In the genomic region with DNA sequence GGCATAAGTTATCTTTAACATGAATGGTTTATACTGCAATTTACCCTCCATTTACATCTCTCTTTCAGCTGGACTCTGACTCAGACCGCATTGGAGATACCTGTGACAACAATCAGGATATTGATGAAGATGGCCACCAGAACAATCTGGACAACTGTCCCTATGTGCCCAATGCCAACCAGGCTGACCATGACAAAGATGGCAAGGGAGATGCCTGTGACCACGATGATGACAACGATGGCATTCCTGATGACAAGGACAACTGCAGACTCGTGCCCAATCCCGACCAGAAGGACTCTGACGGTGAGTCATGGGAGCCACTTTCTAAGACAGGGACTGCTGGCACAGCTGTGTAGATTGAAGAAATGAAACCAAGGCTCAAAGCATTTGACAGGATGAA, we compare ENCODE assay signal across 19 cellular contexts. TPM values are rescaled to one million over a fixed set of nuclear protein-coding genes. Genes with fewer than 3 reads are reported as not detected.
DNase-seq lines count a peak whose midpoint lies in the region; ATAC-seq and TF ChIP-seq lines count a peak whose summit lies in the region.
"Had no signal": no experiment of that assay in that cellular context is flagged by ENCODE, and none has a peak within 500 bp of the region (broad histone marks: within the 10 kb centered on the region; RNA-seq: fewer than 3 reads in every experiment).

No MANE protein-coding gene starts in this region.

- no peaks in the 10 kb centered on the region for H3K9me3 Mint-ChIP-seq in stimulated activated naive CD8-positive, alpha-beta T cell treated with anti-CD3 and anti-CD28 coated beads, Interleukin-15, amount 100 ng/mL, for 72 hours
- H3K9me3 Mint-ChIP-seq in activated naive CD4-positive, alpha-beta T cell treated with anti-CD3 and anti-CD28 coated beads, Interleukin-2, amount 50 U/mL, for 72 hours = no peaks in the 10 kb centered on the region
- H3K9me3 Mint-ChIP-seq: activated T-helper 17 cell treated with anti-CD3 and anti-CD28 coated beads, Interleukin-2, amount 50 U/mL, for 72 hours; mesothelial cell of epicardium; neural progenitor cell had no signal

- TF ChIP-seq CTCF in VCaP (conservative IDR thresholded peaks at IDR 0.05) = no peak
- no peak for TF ChIP-seq CTCF in fibroblast of mammary gland (conservative IDR thresholded peaks at IDR 0.05; ENCODE audit: control insufficient read depth, insufficient read depth, low read depth, low read length)
- no peak for TF ChIP-seq CTCF in smooth muscle cell (IDR thresholded peaks at IDR 0.05; ENCODE audit: borderline replicate concordance, insufficient read depth, poor library complexity, severe bottlenecking)

- H4K20me1 ChIP-seq in smooth muscle cell (ENCODE audit: low read depth) = peaks cover 94% of the 10 kb centered on the region
- H4K20me1 ChIP-seq: BLaER1 had no signal

- H3K79me2 ChIP-seq in smooth muscle cell (ENCODE audit: low read depth) = no peaks in the 10 kb centered on the region
- H3K79me2 ChIP-seq: hepatocyte had no signal

- no peaks in the 10 kb centered on the region for H3K36me3 Mint-ChIP-seq in activated naive CD4-positive, alpha-beta T cell treated with anti-CD3 and anti-CD28 coated beads, Interleukin-2, amount 50 U/mL, for 72 hours

- no peak overlapping the region for H3K4me2 ChIP-seq in smooth muscle cell
- H3K4me2 ChIP-seq: BLaER1, hepatocyte, neural progenitor cell had no signal

- H3K27ac Mint-ChIP-seq in stimulated activated naive CD8-positive, alpha-beta T cell treated with anti-CD3 and anti-CD28 coated beads, Interleukin-15, amount 100 ng/mL, for 72 hours = no peak overlapping the region
- no peak overlapping the region for H3K27ac Mint-ChIP-seq in activated naive CD4-positive, alpha-beta T cell treated with anti-CD3 and anti-CD28 coated beads, Interleukin-2, amount 50 U/mL, for 72 hours
- H3K27ac Mint-ChIP-seq: activated T-helper 17 cell treated with anti-CD3 and anti-CD28 coated beads, Interleukin-2, amount 50 U/mL, for 72 hours; mesothelial cell of epicardium; neural progenitor cell had no signal

- H3K27me3 Mint-ChIP-seq in stimulated activated naive CD8-positive, alpha-beta T cell treated with anti-CD3 and anti-CD28 coated beads, Interleukin-15, amount 100 ng/mL, for 72 hours = no peaks in the 10 kb centered on the region
- H3K27me3 Mint-ChIP-seq: activated T-helper 17 cell treated with anti-CD3 and anti-CD28 coated beads, Interleukin-2, amount 50 U/mL, for 72 hours had no signal

- H3K36me3 ChIP-seq in smooth muscle cell (ENCODE audit: low read depth) = peaks cover 80% of the 10 kb centered on the region
- H3K36me3 ChIP-seq: BLaER1, neural progenitor cell, WERI-Rb-1 had no signal

- no peaks in the 10 kb centered on the region for H3K9me3 ChIP-seq in smooth muscle cell (replicated peaks; ENCODE audit: low read depth)
- H3K9me3 ChIP-seq: BLaER1, suprapubic skin had no signal

- no peak overlapping the region for H2AFZ ChIP-seq in smooth muscle cell (ENCODE audit: low read depth)
- H2AFZ ChIP-seq: hepatocyte, neural progenitor cell had no signal

- H3K4me3 ChIP-seq in fibroblast of mammary gland (ENCODE audit: control insufficient read depth, low read depth, low read length) (no peak overlapping the region), smooth muscle cell (no peak overlapping the region)
- H3K4me3 ChIP-seq: BLaER1, hepatocyte, neural progenitor cell, suprapubic skin had no signal

- 81% methylated on average over 6 of the region's 6 CpGs for WGBS in smooth muscle cell (ENCODE audit: low lambda C conversion rate)

- peak; percentile 65 for DNase-seq in GM04504 (ENCODE audit: low read depth)
- peak; percentile 40 for DNase-seq in fibroblast of mammary gland (ENCODE audit: low read depth)
- no peak for DNase-seq in smooth muscle cell (lab: John Stamatoyannopoulos, UW; ENCODE audit: unreplicated experiment)
- no peak for DNase-seq in superior temporal gyrus (ENCODE audit: extremely low spot score)
- DNase-seq in stimulated activated naive CD8-positive, alpha-beta T cell treated with anti-CD3 and anti-CD28 coated beads, Interleukin-15, amount 100 ng/mL, for 72 hours = no peak
- DNase-seq in activated naive CD4-positive, alpha-beta T cell treated with anti-CD3 and anti-CD28 coated beads, Interleukin-2, amount 50 U/mL, for 72 hours (ENCODE audit: low spot score in 2 of 2) = no peak
- DNase-seq: DMS 273 treated with DMSO at 0.1 percent for 48 hours, erythroblast, MM.1S, NCI-H2029 treated with DMSO at 0.1 percent for 48 hours, NCI-H524 treated with DMSO at 0.1 percent for 48 hours, WERI-Rb-1 had no signal

- peaks cover 4% of the 10 kb centered on the region for H3K4me1 ChIP-seq in smooth muscle cell (ENCODE audit: low read depth)
- H3K4me1 ChIP-seq: BLaER1 had no signal

- no peak overlapping the region for H3K9ac ChIP-seq in smooth muscle cell (ENCODE audit: low read depth)
- H3K9ac ChIP-seq: BLaER1, neural progenitor cell had no signal

- no peak overlapping the region for H3K4me3 Mint-ChIP-seq in stimulated activated naive CD8-positive, alpha-beta T cell treated with anti-CD3 and anti-CD28 coated beads, Interleukin-15, amount 100 ng/mL, for 72 hours
- H3K4me3 Mint-ChIP-seq: activated T-helper 17 cell treated with anti-CD3 and anti-CD28 coated beads, Interleukin-2, amount 50 U/mL, for 72 hours; mesothelial cell of epicardium; neural progenitor cell had no signal

- ATAC-seq in stimulated activated naive CD8-positive, alpha-beta T cell treated with anti-CD3 and anti-CD28 coated beads, Interleukin-15, amount 100 ng/mL, for 72 hours = no peak
- no peak for ATAC-seq in activated naive CD4-positive, alpha-beta T cell treated with anti-CD3 and anti-CD28 coated beads, Interleukin-2, amount 50 U/mL, for 72 hours
- ATAC-seq: activated T-helper 17 cell treated with anti-CD3 and anti-CD28 coated beads, Interleukin-2, amount 50 U/mL, for 72 hours had no signal

- H3K4me1 Mint-ChIP-seq in stimulated activated naive CD8-positive, alpha-beta T cell treated with anti-CD3 and anti-CD28 coated beads, Interleukin-15, amount 100 ng/mL, for 72 hours = peaks cover 6% of the 10 kb centered on the region

- H3F3A ChIP-seq in smooth muscle cell (ENCODE audit: low read depth) = peaks cover 81% of the 10 kb centered on the region

- H3K27ac ChIP-seq in VCaP (peak overlapping the region; percentile 65; the same call in 1 of the 2 replicates), smooth muscle cell (ENCODE audit: low read depth) (peak overlapping the region; percentile 30)
- H3K27ac ChIP-seq: BLaER1, hepatocyte, neural progenitor cell, suprapubic skin, WERI-Rb-1 had no signal

- H3K27me3 ChIP-seq in smooth muscle cell (ENCODE audit: low read depth) = no peaks in the 10 kb centered on the region
- H3K27me3 ChIP-seq: BLaER1, hepatocyte, neural progenitor cell, suprapubic skin had no signal

RNA-seq across cellular contexts. Expression of a gene that starts 11.6 kb away (rescaled TPM):
- 648 and 662 TPM in 2 replicates for total RNA-seq in smooth muscle cell
- 203 and 264 TPM in 2 replicates for polyA plus RNA-seq in smooth muscle cell
- total RNA-seq in activated naive CD4-positive, alpha-beta T cell treated with anti-CD3 and anti-CD28 coated beads, Interleukin-2, amount 50 U/mL, for 72 hours = 1 to 10 TPM in 1 of 2 donors, under 1 TPM in 1; 0.46 to 7.5 TPM

Comparison
In these comparisons a context has a peak if more than half of its experiments do, and no peak if none do; other contexts are left out.
1. DNase-seq: peak in GM04504 (single experiment) and fibroblast of mammary gland (single experiment); none in smooth muscle cell (single experiment), superior temporal gyrus (single experiment), stimulated activated naive CD8-positive, alpha-beta T cell treated with anti-CD3 and anti-CD28 coated beads, Interleukin-15, amount 100 ng/mL, for 72 hours (0 of 2) and activated naive CD4-positive, alpha-beta T cell treated with anti-CD3 and anti-CD28 coated beads, Interleukin-2, amount 50 U/mL, for 72 hours (0 of 2).
2. RNA of a gene that starts 11.6 kb away (total RNA-seq): 648 to 662 TPM in smooth muscle cell; 0.46 to 7.5 TPM in activated naive CD4-positive, alpha-beta T cell treated with anti-CD3 and anti-CD28 coated beads, Interleukin-2, amount 50 U/mL, for 72 hours; every median in the first group is over 10 times any median in the second.